ENCODE assay signal across 27 cellular contexts in genomic region chr6:134523903-134524302, GRCh38.
A peak's percentile ranks its signal among the peaks of the same experiment; 100 is the strongest.
DNase-seq lines count a peak whose midpoint lies in the region; ATAC-seq, FAIRE-seq and TF ChIP-seq lines count a peak whose summit lies in the region.
"Had no signal": no experiment of that assay in that cellular context is flagged by ENCODE, and none has a peak within 500 bp of the region (broad histone marks: within the 10 kb centered on the region; RNA-seq: fewer than 3 reads in every experiment).

No MANE protein-coding gene starts in this region.

- H3K4me1 ChIP-seq in keratinocyte (ENCODE audit: control insufficient read depth, extremely low read depth, insufficient read depth, low read length) = peaks cover 6% of the 10 kb centered on the region
- H3K4me1 ChIP-seq: neural progenitor cell had no signal

- H3K27ac Mint-ChIP-seq in activated T-cell treated with anti-CD3 and anti-CD28 coated beads, Interleukin-2, amount 50 U/mL, for 72 hours = no peak overlapping the region
- H3K27ac Mint-ChIP-seq in T-cell = peak overlapping the region in 1 of 2 donors; percentile 30
- no peak overlapping the region for H3K27ac Mint-ChIP-seq in stimulated activated naive CD8-positive, alpha-beta T cell treated with anti-CD3 and anti-CD28 coated beads, Interleukin-15, amount 100 ng/mL, for 72 hours
- H3K27ac Mint-ChIP-seq: neural progenitor cell, type B pancreatic cell had no signal

- no peaks in the 10 kb centered on the region for H3K79me2 ChIP-seq in keratinocyte (ENCODE audit: control insufficient read depth, insufficient read depth, low read length)

- peaks cover 59% of the 10 kb centered on the region for H3K4me1 Mint-ChIP-seq in activated T-cell treated with anti-CD3 and anti-CD28 coated beads, Interleukin-2, amount 50 U/mL, for 72 hours (ENCODE audit: low read depth)
- peaks cover 35 to 46% (median 39%) of the 10 kb centered on the region in 3 donors for H3K4me1 Mint-ChIP-seq in T-cell
- peaks cover 60% of the 10 kb centered on the region for H3K4me1 Mint-ChIP-seq in stimulated activated naive CD8-positive, alpha-beta T cell treated with anti-CD3 and anti-CD28 coated beads, Interleukin-15, amount 100 ng/mL, for 72 hours

- DNase-seq in activated T-cell treated with anti-CD3 and anti-CD28 coated beads, Interleukin-2, amount 50 U/mL, for 72 hours = no peak
- no peak for DNase-seq in activated T-cell treated with anti-CD3 and anti-CD28 coated beads, Interleukin-2, amount 50 U/mL, for 48 hours
- DNase-seq in T-cell = peak in 7 of 34 experiments; percentile 6 to 52 (median 12)
- no peak for DNase-seq in keratinocyte (ENCODE audit: low read depth, low spot score)
- DNase-seq in stimulated activated naive CD8-positive, alpha-beta T cell treated with anti-CD3 and anti-CD28 coated beads, Interleukin-15, amount 100 ng/mL, for 72 hours = no peak
- DNase-seq in stimulated activated CD8-positive, alpha-beta memory T cell treated with anti-CD3 and anti-CD28 coated beads, Interleukin-4, amount 100 ng/mL, for 48 hours = no peak
- no peak for DNase-seq in NCI-H1930 (lab: John Stamatoyannopoulos, UW)
- DNase-seq: activated CD4-positive, alpha-beta T cell treated with anti-CD3 and anti-CD28 coated beads for 1 hour; activated effector memory CD4-positive, alpha-beta T cell treated with Interleukin-2 at 50 U/mL for 16 hours; amniotic stem cell; Calu3; dermis blood vessel endothelial cell; EL; heart right ventricle; left ventricle myocardium superior; NCI-H1092; NCI-H2029; NCI-H2227 treated with DMSO at 0.1 percent for 48 hours; NCI-H82; OCI-M1; Right ventricle myocardium superior; stimulated activated CD4-positive, alpha-beta T cell treated with anti-CD3 and anti-CD28 coated beads, Interleukin-4, amount 100 ng/mL, for 24 hours; stomach had no signal

- H3K27me3 ChIP-seq in keratinocyte (ENCODE audit: control insufficient read depth, extremely low read depth, insufficient read depth, low read length) = no peaks in the 10 kb centered on the region
- H3K27me3 ChIP-seq: heart right ventricle, neural progenitor cell, stomach had no signal

- H3K36me3 Mint-ChIP-seq in activated T-cell treated with anti-CD3 and anti-CD28 coated beads, Interleukin-2, amount 50 U/mL, for 72 hours (ENCODE audit: insufficient read depth in 2 of 2) = no peaks in the 10 kb centered on the region
- H3K36me3 Mint-ChIP-seq in T-cell = no peaks in the 10 kb centered on the region
- H3K36me3 Mint-ChIP-seq: neural progenitor cell had no signal

- CTCF ChIA-PET in T-cell (lab: Charles Lee) = no interaction called here

- H2AFZ ChIP-seq in keratinocyte (ENCODE audit: control insufficient read depth, low read length) = no peak overlapping the region
- H2AFZ ChIP-seq: neural progenitor cell had no signal

- H3K9ac ChIP-seq in keratinocyte (ENCODE audit: control insufficient read depth, extremely low read depth, insufficient read depth, low read length) = no peak overlapping the region
- H3K9ac ChIP-seq: BLaER1 treated with 17β-estradiol and CSF1 and Interleukin-3, amounts not matched to agents 10 nM and 100 nM; neural progenitor cell had no signal

- no peaks in the 10 kb centered on the region for H3K27me3 Mint-ChIP-seq in activated T-cell treated with anti-CD3 and anti-CD28 coated beads, Interleukin-2, amount 50 U/mL, for 72 hours (ENCODE audit: low read depth)
- H3K27me3 Mint-ChIP-seq in T-cell = no peaks in the 10 kb centered on the region
- H3K27me3 Mint-ChIP-seq in stimulated activated naive CD8-positive, alpha-beta T cell treated with anti-CD3 and anti-CD28 coated beads, Interleukin-15, amount 100 ng/mL, for 72 hours = no peaks in the 10 kb centered on the region

- H3K9me1 ChIP-seq in keratinocyte (ENCODE audit: control insufficient read depth, extremely low read depth, insufficient read depth, low read length) = no peaks in the 10 kb centered on the region

- no peaks in the 10 kb centered on the region for H3K36me3 ChIP-seq in keratinocyte (ENCODE audit: control insufficient read depth in 2 of 2, extremely low read depth in 1 of 2, insufficient read depth in 2 of 2, low read length in 2 of 2)
- H3K36me3 ChIP-seq: BLaER1 treated with 17β-estradiol and CSF1 and Interleukin-3, amounts not matched to agents 10 nM and 100 nM; heart right ventricle; neural progenitor cell; stomach had no signal

- H4K20me1 ChIP-seq in keratinocyte (ENCODE audit: control insufficient read depth, extremely low read depth, insufficient read depth, low read length) = no peaks in the 10 kb centered on the region
- H4K20me1 ChIP-seq: BLaER1 treated with 17β-estradiol and CSF1 and Interleukin-3, amounts not matched to agents 10 nM and 100 nM had no signal

- POLR2A ChIA-PET in T-cell (lab: Charles Lee) = interaction anchor here in 1 of 2 donors (0.6 kb wide), 3 partner anchors 36 to 1709 kb away, joined by 3 to 8 read pairs (median 4); no protein-coding TSS in a partner anchor

- FAIRE-seq in keratinocyte (lab: Jason Lieb, UNC) = peak; percentile 67

- dilution Hi-C loops in keratinocyte (cut with MboI; ENCODE audit: extremely low pct_ligation_motif_present, low sequenced_read_pairs) = no loop called here

- H3K9me3 Mint-ChIP-seq in activated T-cell treated with anti-CD3 and anti-CD28 coated beads, Interleukin-2, amount 50 U/mL, for 72 hours = no peaks in the 10 kb centered on the region
- no peaks in the 10 kb centered on the region for H3K9me3 Mint-ChIP-seq in T-cell
- no peaks in the 10 kb centered on the region for H3K9me3 Mint-ChIP-seq in stimulated activated naive CD8-positive, alpha-beta T cell treated with anti-CD3 and anti-CD28 coated beads, Interleukin-15, amount 100 ng/mL, for 72 hours
- H3K9me3 Mint-ChIP-seq: neural progenitor cell had no signal

- TF ChIP-seq CTCF in keratinocyte (optimal IDR thresholded peaks at IDR 0.05 in 1 of 3, IDR thresholded peaks at IDR 0.05 in 1 of 3, conservative IDR thresholded peaks at IDR 0.05 in 1 of 3; ENCODE audit: extremely low read depth in 1 of 3, insufficient read depth in 2 of 3, low read length in 3 of 3) = no peak

- peak; percentile 80 to 86 for ATAC-seq in activated T-cell treated with anti-CD3 and anti-CD28 coated beads, Interleukin-2, amount 50 U/mL, for 72 hours (replicated peaks in 1 of 2)
- peak; percentile 41 to 79 (median 48) for ATAC-seq in T-cell (replicated peaks in 1 of 4)
- ATAC-seq in stimulated activated naive CD8-positive, alpha-beta T cell treated with anti-CD3 and anti-CD28 coated beads, Interleukin-15, amount 100 ng/mL, for 72 hours = peak; percentile 81
- ATAC-seq in HG02870 (IDR thresholded peaks at IDR 0.05; ENCODE audit: unreplicated experiment) = no peak
- ATAC-seq: heart right ventricle, left ventricle myocardium superior had no signal

- no peak overlapping the region for H3K4me3 ChIP-seq in keratinocyte (ENCODE audit: control insufficient read depth in 2 of 3, extremely low read depth in 1 of 3, insufficient read depth in 2 of 3, low read depth in 1 of 3, low read length in 3 of 3)
- H3K4me3 ChIP-seq: BLaER1 treated with 17β-estradiol and CSF1 and Interleukin-3, amounts not matched to agents 10 nM and 100 nM; heart right ventricle; neural progenitor cell; stomach had no signal

- H3K4me2 ChIP-seq in keratinocyte (ENCODE audit: control insufficient read depth, extremely low read depth, insufficient read depth, low read depth, low read length) = peak overlapping the region; percentile 19
- H3K4me2 ChIP-seq: neural progenitor cell had no signal

- H3K9me3 ChIP-seq in keratinocyte (ENCODE audit: control insufficient read depth, low read depth, low read length) = no peaks in the 10 kb centered on the region
- H3K9me3 ChIP-seq: BLaER1 treated with 17β-estradiol and CSF1 and Interleukin-3, amounts not matched to agents 10 nM and 100 nM; heart right ventricle; stomach had no signal

- H3K27ac ChIP-seq in keratinocyte (ENCODE audit: control insufficient read depth, insufficient read depth, low read length) = no peak overlapping the region
- H3K27ac ChIP-seq: BLaER1 treated with 17β-estradiol and CSF1 and Interleukin-3, amounts not matched to agents 10 nM and 100 nM; heart right ventricle; neural progenitor cell; stomach had no signal

- no peak overlapping the region for H3K4me3 Mint-ChIP-seq in activated T-cell treated with anti-CD3 and anti-CD28 coated beads, Interleukin-2, amount 50 U/mL, for 72 hours
- H3K4me3 Mint-ChIP-seq in T-cell = no peak overlapping the region
- H3K4me3 Mint-ChIP-seq in stimulated activated naive CD8-positive, alpha-beta T cell treated with anti-CD3 and anti-CD28 coated beads, Interleukin-15, amount 100 ng/mL, for 72 hours = no peak overlapping the region
- H3K4me3 Mint-ChIP-seq: neural progenitor cell, type B pancreatic cell had no signal
